In the genomic region with DNA sequence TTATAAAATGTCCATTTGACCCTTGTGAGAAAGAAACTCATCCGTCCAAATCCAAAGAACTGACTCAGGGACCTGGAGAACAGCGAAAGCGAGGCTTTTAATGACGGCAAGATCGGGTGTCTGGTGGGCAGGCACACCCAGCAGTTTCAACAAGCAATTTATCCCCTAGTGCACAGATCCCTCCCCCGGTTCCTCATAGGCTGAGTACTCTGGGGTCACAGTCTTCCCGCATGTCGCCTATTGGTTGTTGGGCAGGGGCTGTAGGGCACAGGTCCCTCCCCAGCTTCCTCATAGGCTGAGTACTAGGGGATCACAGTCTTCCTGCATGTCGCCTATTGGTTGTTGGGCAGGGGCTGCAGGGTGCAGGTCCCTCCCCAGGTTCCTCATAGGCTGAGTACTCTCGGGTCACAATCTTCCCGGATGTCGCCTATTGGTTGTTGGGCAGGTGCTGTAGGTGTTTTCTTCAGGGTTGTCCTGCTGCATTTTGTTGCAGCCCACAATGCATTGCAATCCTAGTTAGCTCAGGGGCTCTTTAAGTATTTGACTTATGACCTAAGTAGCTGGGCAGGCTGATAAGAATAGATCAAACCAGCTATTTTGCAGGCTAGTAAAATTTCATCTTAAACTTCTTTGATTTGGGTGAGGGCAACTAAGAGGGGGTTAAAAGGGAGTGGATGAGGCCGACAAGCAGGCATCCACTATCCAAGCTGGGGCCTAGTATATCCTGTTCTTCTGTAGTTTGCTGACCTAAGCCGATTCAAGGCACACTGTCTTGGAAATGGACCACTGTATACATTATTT, we compare ENCODE assay signal across 12 cellular contexts. TPM values are rescaled to one million over a fixed set of nuclear protein-coding genes. Genes with fewer than 3 reads are reported as not detected.
DNase-seq lines count a peak whose midpoint lies in the region; ATAC-seq and TF ChIP-seq lines count a peak whose summit lies in the region.
"Had no signal": no experiment of that assay in that cellular context is flagged by ENCODE, and none has a peak within 500 bp of the region (broad histone marks: within the 10 kb centered on the region; RNA-seq: fewer than 3 reads in every experiment).

No MANE protein-coding gene starts in this region.

- no peaks in the 10 kb centered on the region for H3K79me2 ChIP-seq in PC-3 (ENCODE audit: low read length)

- H3K36me3 ChIP-seq in PC-3 (ENCODE audit: low read depth, low read length) = no peaks in the 10 kb centered on the region

- intact Hi-C loops in PC-3 (cut with micrococcal nuclease) = no loop called here

- no peaks in the 10 kb centered on the region for H3K9me3 ChIP-seq in PC-3 (ENCODE audit: low read length)

- H3K4me2 ChIP-seq in PC-3 (ENCODE audit: low read length) = no peak overlapping the region

- no peak overlapping the region for H2AFZ ChIP-seq in PC-3 (ENCODE audit: low read length)

- in situ Hi-C loops in KBM-7 (cut with MboI; ENCODE audit: low pct_unique_long_range_greater_than_20kb, low sequenced_read_pairs) = no loop called here

- CTCF ChIA-PET in PC-3 (lab: Charles Lee) = no interaction called here

- peak; percentile 73 for DNase-seq in DMS153 (lab: John Stamatoyannopoulos, UW)
- no peak for DNase-seq in DMS153 treated with DMSO at 0.1 percent for 48 hours (lab: John Stamatoyannopoulos, UW; ENCODE audit: unreplicated experiment)
- DNase-seq in KBM-7 = peak; percentile 42
- DNase-seq in PC-3 = peak; percentile 29
- peak; percentile 41 for DNase-seq in inferior parietal cortex (ENCODE audit: extremely low spot score)
- no peak for DNase-seq in RPMI8226
- DNase-seq in medulla oblongata (ENCODE audit: extremely low spot score) = no peak
- DNase-seq: activated effector memory CD4-positive, alpha-beta T cell treated with Interleukin-2 at 50 U/mL for 16 hours; foreskin keratinocyte; NCI-H1092 had no signal

- H3F3A ChIP-seq in PC-3 (ENCODE audit: low read length, unreplicated experiment) = no peaks in the 10 kb centered on the region

- ATAC-seq in PC-3 (peak; percentile 35; the same call in 1 of the 2 replicates), GM19467 (IDR thresholded peaks at IDR 0.05; ENCODE audit: unreplicated experiment) (no peak)
- ATAC-seq: foreskin keratinocyte had no signal

- BruUV-seq in PC-3 (replicated peaks; lab: Mats Ljungman, UMichigan) = no TSS peak

- H3K9me2 ChIP-seq in PC-3 (replicated peaks; ENCODE audit: low read length) = no peaks in the 10 kb centered on the region

- POLR2A ChIA-PET in PC-3 (lab: Charles Lee; ENCODE audit: unreplicated experiment) = no interaction called here

- TF ChIP-seq CTCF in PC-3 (conservative IDR thresholded peaks at IDR 0.05; ENCODE audit: low read depth, low read length) = no peak

- no peaks in the 10 kb centered on the region for H3K27me3 ChIP-seq in PC-3 (ENCODE audit: low read length)

- H3K4me1 ChIP-seq in PC-3 (ENCODE audit: insufficient read depth, low read length) = peaks cover 6% of the 10 kb centered on the region; the same call in 1 of the 2 replicates
- H3K4me1 ChIP-seq: foreskin keratinocyte had no signal

- H3K9ac ChIP-seq in PC-3 (ENCODE audit: low read length) = no peak overlapping the region

- H3K4me3 ChIP-seq in PC-3 (ENCODE audit: low read length) = no peak overlapping the region
- H3K4me3 ChIP-seq: lung had no signal

- no peak overlapping the region for H3K27ac ChIP-seq in PC-3 (ENCODE audit: low read length)
- H3K27ac ChIP-seq: foreskin keratinocyte had no signal

- H4K20me1 ChIP-seq in PC-3 (ENCODE audit: low read length) = no peaks in the 10 kb centered on the region

RNA-seq across cellular contexts. Expression of gene UTS2R, which starts 3.6 kb away (rescaled TPM):
- not detected in 2 replicates for total RNA-seq in PC-3 (2014; rRNA removed)
- total RNA-seq: foreskin keratinocyte had no signal

RNA-seq across cellular contexts. Expression of gene TEX19, which starts 8.9 kb away (rescaled TPM):
- 0.46 and 1.2 TPM in 2 replicates for total RNA-seq in PC-3 (2014; rRNA removed)
- total RNA-seq: lung had no signal

RNA-seq across cellular contexts. Expression of gene SECTM1, which starts 34.4 kb away (rescaled TPM):
- total RNA-seq in PC-3 (2014; rRNA removed) = 56.0 and 61.7 TPM in 2 replicates

RNA-seq across cellular contexts. Expression of gene HEXD, which starts 50.2 kb away (rescaled TPM):
- 12.7 and 18.3 TPM in 2 replicates for total RNA-seq in PC-3 (2014; rRNA removed)

RNA-seq across cellular contexts. Expression of gene OGFOD3, which starts 50.5 kb away (rescaled TPM):
- total RNA-seq in PC-3 (2014; rRNA removed) = 56.1 and 79.2 TPM in 2 replicates

Comparison
In these comparisons a context has a peak if more than half of its experiments do, and no peak if none do; other contexts are left out.
1. DNase-seq: peak in DMS153 (single experiment), KBM-7 (single experiment), PC-3 (single experiment) and inferior parietal cortex (single experiment); none in DMS153 treated with DMSO at 0.1 percent for 48 hours (single experiment), RPMI8226 (single experiment) and medulla oblongata (single experiment).